Comparison of ENCODE assay signal across 8 cellular contexts in genomic region chr1:10494754-10495474, GRCh38. TPM values are rescaled to one million over a fixed set of nuclear protein-coding genes. Genes with fewer than 3 reads are reported as not detected.
A peak's percentile ranks its signal among the peaks of the same experiment; 100 is the strongest.
DNase-seq lines count a peak whose midpoint lies in the region; ATAC-seq and TF ChIP-seq lines count a peak whose summit lies in the region.

No MANE protein-coding gene starts in this region.

- H3K9me3 ChIP-seq in neural progenitor cell (ENCODE audit: low read depth) = no peaks in the 10 kb centered on the region
- no peaks in the 10 kb centered on the region for H3K9me3 ChIP-seq in stomach

- WGBS in stomach, 5 donors = 1 to 4% (median 1%) methylated on average over 12 to 15 of the region's 15 CpGs

- no peak overlapping the region for H2AFZ ChIP-seq in neural progenitor cell (replicated peaks)

- H3K27me3 ChIP-seq in neural progenitor cell (no peaks in the 10 kb centered on the region), stomach (no peaks in the 10 kb centered on the region)

- TF ChIP-seq POLR2A in stomach (IDR thresholded peaks at IDR 0.05) = no peak

- TF ChIP-seq CTCF in fibroblast of the aortic adventitia (IDR thresholded peaks at IDR 0.05; ENCODE audit: insufficient read depth, low read length) = peak; percentile 94
- TF ChIP-seq CTCF in neural progenitor cell (IDR thresholded peaks at IDR 0.05) = peak; percentile 95
- peak in 6 of 7 experiments; percentile 13 to 97 (median 88) for TF ChIP-seq CTCF in stomach (IDR thresholded peaks at IDR 0.05)

- no peak overlapping the region for H3K9ac ChIP-seq in neural progenitor cell

- peaks cover 41% of the 10 kb centered on the region for H3K4me1 Mint-ChIP-seq in activated T-helper 1 cell treated with anti-CD3 and anti-CD28 coated beads, Interleukin-12 subunit alpha, Interleukin-12 subunit beta, Interleukin-2, Interleukin-4 antibody, amounts not matched to agents 30 ng/mL and 10 ng/mL and 1 ng/mL, durations not matched to agents 14 hours and 24 hours and 36 hours (ENCODE audit: low read depth)
- peaks cover 41% of the 10 kb centered on the region for H3K4me1 Mint-ChIP-seq in neural progenitor cell

- peak; percentile 74 for ATAC-seq in GM21576 (IDR thresholded peaks at IDR 0.05; ENCODE audit: unreplicated experiment)

- H4K20me1 ChIP-seq in neural progenitor cell (ENCODE audit: low read depth) = peaks cover 53% of the 10 kb centered on the region

- intact Hi-C loops in activated T-helper 1 cell treated with anti-CD3 and anti-CD28 coated beads, Interleukin-12 subunit alpha, Interleukin-12 subunit beta, Interleukin-2, Interleukin-4 antibody, amounts not matched to agents 30 ng/mL and 10 ng/mL and 1 ng/mL, durations not matched to agents 14 hours and 24 hours and 36 hours (cut with micrococcal nuclease) = loop anchor here (1.0 to 5.0 kb wide), 9 partner anchors 16 to 517 kb away; partner anchors contain the start of genes CENPS, DFFA and TARDBP
- intact Hi-C loops in stomach (cut with DNase I; ENCODE audit: low total_unique reads) = loop anchor here (10.0 kb wide), 1 partner anchor 60 kb away; the partner anchor contains the start of gene CENPS

- H3K79me2 ChIP-seq in neural progenitor cell (ENCODE audit: low read depth) = peaks cover 86% of the 10 kb centered on the region

- DNase-seq in DMS53 treated with DMSO at 0.1 percent for 48 hours (lab: John Stamatoyannopoulos, UW; ENCODE audit: unreplicated experiment) (peak; percentile 57), KG1 (lab: John Stamatoyannopoulos, UW) (peak; percentile 65), RKO (ENCODE audit: low spot score) (peak; percentile 51), fibroblast of the aortic adventitia (ENCODE audit: low read depth) (peak; percentile 71), neural progenitor cell (ENCODE audit: low spot score) (peak; percentile 81), stomach (peak; percentile 84)
- DNase-seq in activated T-helper 1 cell treated with anti-CD3 and anti-CD28 coated beads, Interleukin-12 subunit alpha, Interleukin-12 subunit beta, Interleukin-2, Interleukin-4 antibody, amounts not matched to agents 30 ng/mL and 10 ng/mL and 1 ng/mL, durations not matched to agents 14 hours and 24 hours and 36 hours (ENCODE audit: low spot score) = peak; percentile 72

- H3K4me1 ChIP-seq in neural progenitor cell (peaks cover 44% of the 10 kb centered on the region), stomach (peaks cover 20 to 27% (median 23%) of the 10 kb centered on the region in 4 donors)

- H3K27me3 Mint-ChIP-seq in activated T-helper 1 cell treated with anti-CD3 and anti-CD28 coated beads, Interleukin-12 subunit alpha, Interleukin-12 subunit beta, Interleukin-2, Interleukin-4 antibody, amounts not matched to agents 30 ng/mL and 10 ng/mL and 1 ng/mL, durations not matched to agents 14 hours and 24 hours and 36 hours (ENCODE audit: insufficient read depth) = no peaks in the 10 kb centered on the region
- H3K27me3 Mint-ChIP-seq in neural progenitor cell (ENCODE audit: insufficient read depth, low read depth) = no peaks in the 10 kb centered on the region

- H3K4me2 ChIP-seq in neural progenitor cell = peak overlapping the region; percentile 43

- no peaks in the 10 kb centered on the region for H3K9me3 Mint-ChIP-seq in activated T-helper 1 cell treated with anti-CD3 and anti-CD28 coated beads, Interleukin-12 subunit alpha, Interleukin-12 subunit beta, Interleukin-2, Interleukin-4 antibody, amounts not matched to agents 30 ng/mL and 10 ng/mL and 1 ng/mL, durations not matched to agents 14 hours and 24 hours and 36 hours
- H3K9me3 Mint-ChIP-seq in neural progenitor cell = no peaks in the 10 kb centered on the region

- H3K36me3 ChIP-seq in neural progenitor cell = no peaks in the 10 kb centered on the region
- peaks cover 0 to 14% (median 9%) of the 10 kb centered on the region in 4 donors for H3K36me3 ChIP-seq in stomach

- H3F3A ChIP-seq in neural progenitor cell (ENCODE audit: low read depth) = peaks cover 55% of the 10 kb centered on the region

- H3K4me3 ChIP-seq in fibroblast of the aortic adventitia (ENCODE audit: low read depth, low read length) (peak overlapping the region; percentile 59), neural progenitor cell (no peak overlapping the region), stomach (peak overlapping the region; percentile 24 to 36 (median 33))

- peaks cover 6% of the 10 kb centered on the region for H3K36me3 Mint-ChIP-seq in activated T-helper 1 cell treated with anti-CD3 and anti-CD28 coated beads, Interleukin-12 subunit alpha, Interleukin-12 subunit beta, Interleukin-2, Interleukin-4 antibody, amounts not matched to agents 30 ng/mL and 10 ng/mL and 1 ng/mL, durations not matched to agents 14 hours and 24 hours and 36 hours (ENCODE audit: low read depth)
- H3K36me3 Mint-ChIP-seq in neural progenitor cell = peaks cover 2% of the 10 kb centered on the region

- no peak for TF ChIP-seq EP300 in stomach (IDR thresholded peaks at IDR 0.05)

- H3K27ac ChIP-seq in neural progenitor cell (no peak overlapping the region), stomach (peak overlapping the region; percentile 59 to 90 (median 78))

- peak overlapping the region; percentile 91 for H3K27ac Mint-ChIP-seq in activated T-helper 1 cell treated with anti-CD3 and anti-CD28 coated beads, Interleukin-12 subunit alpha, Interleukin-12 subunit beta, Interleukin-2, Interleukin-4 antibody, amounts not matched to agents 30 ng/mL and 10 ng/mL and 1 ng/mL, durations not matched to agents 14 hours and 24 hours and 36 hours
- peak overlapping the region; percentile 61 for H3K27ac Mint-ChIP-seq in neural progenitor cell

- peak overlapping the region; percentile 76 for H3K4me3 Mint-ChIP-seq in activated T-helper 1 cell treated with anti-CD3 and anti-CD28 coated beads, Interleukin-12 subunit alpha, Interleukin-12 subunit beta, Interleukin-2, Interleukin-4 antibody, amounts not matched to agents 30 ng/mL and 10 ng/mL and 1 ng/mL, durations not matched to agents 14 hours and 24 hours and 36 hours
- peak overlapping the region; percentile 49 for H3K4me3 Mint-ChIP-seq in neural progenitor cell

RNA-seq across cellular contexts. Expression of gene PEX14, which starts 20.2 kb away (rescaled TPM):
- 22.7 and 23.5 TPM in 2 replicates for total RNA-seq in activated T-helper 1 cell treated with anti-CD3 and anti-CD28 coated beads, Interleukin-12 subunit alpha, Interleukin-12 subunit beta, Interleukin-2, Interleukin-4 antibody, amounts not matched to agents 30 ng/mL and 10 ng/mL and 1 ng/mL, durations not matched to agents 14 hours and 24 hours and 36 hours
- total RNA-seq in fibroblast of the aortic adventitia (ENCODE audit: low replicate concordance) (8.3 and 12.2 TPM in 2 replicates), neural progenitor cell (ENCODE audit: low replicate concordance) (9.3 and 21.3 TPM in 2 replicates), stomach (10 to 100 TPM; 12.5 to 26.3 (median 14.7) TPM)
- polyA plus RNA-seq in stomach = 10 to 100 TPM in 1 of 3 donors, 1 to 10 TPM in 2; 8.2 to 11.2 (median 9.3) TPM

RNA-seq across cellular contexts. Expression of gene DFFA, which starts 22.6 kb away (rescaled TPM):
- 54.7 and 60.1 TPM in 2 replicates for total RNA-seq in activated T-helper 1 cell treated with anti-CD3 and anti-CD28 coated beads, Interleukin-12 subunit alpha, Interleukin-12 subunit beta, Interleukin-2, Interleukin-4 antibody, amounts not matched to agents 30 ng/mL and 10 ng/mL and 1 ng/mL, durations not matched to agents 14 hours and 24 hours and 36 hours
- total RNA-seq in fibroblast of the aortic adventitia (ENCODE audit: low replicate concordance) (23.1 and 36.6 TPM in 2 replicates), neural progenitor cell (ENCODE audit: low replicate concordance) (57.6 and 58.5 TPM in 2 replicates), stomach (10 to 100 TPM; 10.7 to 22.2 (median 13.0) TPM)
- polyA plus RNA-seq in stomach = 10 to 100 TPM; 12.7 to 16.6 (median 13.0) TPM

RNA-seq across cellular contexts. Expression of gene CORT, which starts 45.1 kb away (rescaled TPM):
- total RNA-seq in activated T-helper 1 cell treated with anti-CD3 and anti-CD28 coated beads, Interleukin-12 subunit alpha, Interleukin-12 subunit beta, Interleukin-2, Interleukin-4 antibody, amounts not matched to agents 30 ng/mL and 10 ng/mL and 1 ng/mL, durations not matched to agents 14 hours and 24 hours and 36 hours = 0.36 and 0.37 TPM in 2 replicates
- total RNA-seq in fibroblast of the aortic adventitia (ENCODE audit: low replicate concordance) (0.36 TPM in 1 of 2 replicates, not detected in the other), neural progenitor cell (ENCODE audit: low replicate concordance) (1.3 TPM in 1 of 2 replicates, not detected in the other), stomach (1 to 10 TPM in 3 of 5 donors, not detected in 2; 1.5 to 4.0 (median 2.0) TPM)
- under 1 TPM in 1 of 3 donors, not detected in 2; 0.40 TPM for polyA plus RNA-seq in stomach
